Comparison of ENCODE assay signal across 14 cellular contexts in the genomic region with DNA sequence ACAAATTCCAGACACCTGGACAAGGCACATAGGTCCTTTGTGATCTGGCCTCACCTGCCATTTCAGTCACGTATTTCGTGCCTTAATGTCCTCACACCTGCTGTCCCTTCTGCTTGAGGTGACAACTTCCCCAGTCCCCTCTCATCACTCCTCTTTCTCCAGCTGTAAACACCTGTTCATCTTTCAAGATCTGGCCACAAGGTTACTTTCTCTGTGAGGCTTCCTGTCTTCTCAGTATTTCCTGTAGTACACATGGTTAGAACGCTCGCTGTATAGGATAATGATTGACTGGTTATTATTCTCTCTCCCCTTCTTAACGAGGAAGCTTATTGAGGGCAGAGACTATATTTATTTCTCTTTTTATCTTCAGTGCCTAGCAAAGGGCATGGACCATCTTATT.
DNase-seq lines count a peak whose midpoint lies in the region; ATAC-seq lines count a peak whose summit lies in the region.
"Had no signal": no experiment of that assay in that cellular context is flagged by ENCODE, and none has a peak within 500 bp of the region (broad histone marks: within the 10 kb centered on the region; RNA-seq: fewer than 3 reads in every experiment).

No MANE protein-coding gene starts in this region.

- peak; percentile 90 for ATAC-seq in GM21515 (IDR thresholded peaks at IDR 0.05; ENCODE audit: unreplicated experiment)
- ATAC-seq in HG03064 (IDR thresholded peaks at IDR 0.05; ENCODE audit: low read depth, unreplicated experiment), result peak; percentile 95
- ATAC-seq in esophagus mucosa, result no peak
- ATAC-seq in HG02970 (IDR thresholded peaks at IDR 0.05; ENCODE audit: low FRiP score, unreplicated experiment), result no peak

- peaks cover 16% of the 10 kb centered on the region for H3K4me1 Mint-ChIP-seq in T-helper 2 cell treated with Interferon-gamma antibody and Interleukin-4, amounts not matched to agents 5 μg/mL and 100 μg/mL, for 36 hours (ENCODE audit: low read depth)
- H3K4me1 Mint-ChIP-seq: mesothelial cell of epicardium had no signal

- no peak overlapping the region for H3K27ac Mint-ChIP-seq in T-helper 2 cell treated with Interferon-gamma antibody and Interleukin-4, amounts not matched to agents 5 μg/mL and 100 μg/mL, for 36 hours
- H3K27ac Mint-ChIP-seq: mesothelial cell of epicardium had no signal

- DNase-seq in NCI-H510A treated with DMSO at 0.1 percent for 48 hours (lab: John Stamatoyannopoulos, UW), result peak; percentile 26
- DNase-seq in NCI-H510A (lab: John Stamatoyannopoulos, UW), result no peak
- no peak for DNase-seq in T-helper 2 cell treated with Interferon-gamma antibody and Interleukin-4, amounts not matched to agents 5 μg/mL and 100 μg/mL, for 36 hours (ENCODE audit: low spot score)
- DNase-seq in D341Med (ENCODE audit: low spot score), result no peak
- DNase-seq: 8988T; NCI-H69; SIG-M5; stimulated activated CD4-positive, alpha-beta T cell treated with anti-CD3 and anti-CD28 coated beads, Interleukin-4, amount 100 ng/mL, for 4 hours; WERI-Rb-1 had no signal

- peak overlapping the region; percentile 12 for H3K4me3 Mint-ChIP-seq in T-helper 2 cell treated with Interferon-gamma antibody and Interleukin-4, amounts not matched to agents 5 μg/mL and 100 μg/mL, for 36 hours
- H3K4me3 Mint-ChIP-seq: mesothelial cell of epicardium had no signal

- H3K9me3 Mint-ChIP-seq in T-helper 2 cell treated with Interferon-gamma antibody and Interleukin-4, amounts not matched to agents 5 μg/mL and 100 μg/mL, for 36 hours, result no peaks in the 10 kb centered on the region
- H3K9me3 Mint-ChIP-seq: mesothelial cell of epicardium had no signal

- H3K36me3 Mint-ChIP-seq in T-helper 2 cell treated with Interferon-gamma antibody and Interleukin-4, amounts not matched to agents 5 μg/mL and 100 μg/mL, for 36 hours (ENCODE audit: low read depth), result no peaks in the 10 kb centered on the region
- H3K36me3 Mint-ChIP-seq: mesothelial cell of epicardium had no signal

- H3K27me3 Mint-ChIP-seq in T-helper 2 cell treated with Interferon-gamma antibody and Interleukin-4, amounts not matched to agents 5 μg/mL and 100 μg/mL, for 36 hours (ENCODE audit: low read depth), result peaks cover 6% of the 10 kb centered on the region

Comparison
In these comparisons a context has a peak if more than half of its experiments do, and no peak if none do; other contexts are left out.
1. ATAC-seq: peak in GM21515 (single experiment) and HG03064 (single experiment); none in esophagus mucosa (single experiment) and HG02970 (single experiment).